ENCODE assay signal across 18 cellular contexts in the genomic region with DNA sequence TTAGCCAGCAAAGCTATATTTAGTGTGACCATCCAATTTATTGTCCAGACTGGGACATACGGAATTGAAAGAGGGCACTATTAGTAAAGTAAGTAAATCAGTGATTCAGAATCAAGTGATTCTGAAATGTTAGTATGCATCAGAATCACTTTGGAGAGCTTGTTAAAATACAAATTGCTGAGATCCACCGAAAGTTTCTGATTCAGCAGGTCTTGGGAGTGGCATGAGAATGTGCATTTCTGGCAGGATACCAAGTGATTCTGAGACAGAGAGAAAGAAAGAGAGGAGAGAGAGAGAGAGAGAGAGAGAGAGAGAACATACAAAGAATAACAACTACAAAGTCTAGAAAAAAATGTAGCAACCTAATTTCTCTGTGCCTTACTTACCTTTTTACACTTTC.
"Had no signal": no experiment of that assay in that cellular context is flagged by ENCODE, and none has a peak within 500 bp of the region (broad histone marks: within the 10 kb centered on the region; RNA-seq: fewer than 3 reads in every experiment).

No MANE protein-coding gene starts in this region.

- H3K4me1 Mint-ChIP-seq: immature natural killer cell; naive thymus-derived CD8-positive, alpha-beta T cell had no signal

- H3K27ac ChIP-seq: gastroesophageal sphincter, right atrium auricular region had no signal

- H3K4me3 Mint-ChIP-seq: dendritic cell treated with granulocyte-macrophage colony-stimulating factor and Interleukin-4, amounts not matched to agents 40 ng/mL and 50 ng/mL, for 4 days; immature natural killer cell; naive thymus-derived CD8-positive, alpha-beta T cell; neural crest cell had no signal

- H3K36me3 ChIP-seq: gastroesophageal sphincter, right atrium auricular region had no signal

- H3K27me3 ChIP-seq: right atrium auricular region had no signal

- H3K9me3 Mint-ChIP-seq: dendritic cell treated with granulocyte-macrophage colony-stimulating factor and Interleukin-4, amounts not matched to agents 40 ng/mL and 50 ng/mL, for 4 days; immature natural killer cell; neural crest cell had no signal

- H3K27ac Mint-ChIP-seq: dendritic cell treated with granulocyte-macrophage colony-stimulating factor and Interleukin-4, amounts not matched to agents 40 ng/mL and 50 ng/mL, for 4 days; immature natural killer cell; naive thymus-derived CD8-positive, alpha-beta T cell had no signal

- H3K9me3 ChIP-seq: gastroesophageal sphincter, right atrium auricular region had no signal

- H3K36me3 Mint-ChIP-seq: immature natural killer cell had no signal

- H3K4me3 ChIP-seq: gastroesophageal sphincter, lung, right atrium auricular region, smooth muscle cell had no signal

- DNase-seq: glutamatergic neuron; immature natural killer cell; left colon; left ventricle myocardium superior; mesendoderm; naive thymus-derived CD8-positive, alpha-beta T cell; posterior cingulate gyrus; stimulated activated CD4-positive, alpha-beta T cell treated with anti-CD3 and anti-CD28 coated beads, Interleukin-2, amount 100 ng/mL, for 48 hours; stimulated activated naive CD4-positive, alpha-beta T cell treated with Interleukin-2 at 50 U/mL for 16 hours; trophoblast cell had no signal

- FAIRE-seq: colon, keratinocyte had no signal

- H3K4me1 ChIP-seq: gastroesophageal sphincter, right atrium auricular region had no signal
